ENCODE assay signal across 1 cellular context in genomic region chr13:31167490-31167889, GRCh38.
A peak's percentile ranks its signal among the peaks of the same experiment; 100 is the strongest.
TF ChIP-seq lines count a peak whose summit lies in the region.

No MANE protein-coding gene starts in this region.

TF ChIP-seq in GM12878, 131 proteins besides CTCF, POLR2A, EP300 and RAD21 (continued from another document):
- TF ChIP-seq ZBTB33 (IDR thresholded peaks at IDR 0.05) (no peak), BCLAF1 (IDR thresholded peaks at IDR 0.05) (no peak), IKZF2 (IDR thresholded peaks at IDR 0.05) (peak; percentile 79 to 89), RFX5 (IDR thresholded peaks at IDR 0.05; ENCODE audit: low read depth, low read length) (no peak), HDGF (IDR thresholded peaks at IDR 0.05) (no peak), ATF3 (IDR thresholded peaks at IDR 0.05; ENCODE audit: borderline replicate concordance, extremely low read depth, low read depth, low read length) (no peak), PAX8 (IDR thresholded peaks at IDR 0.05) (no peak), ZBED1 (IDR thresholded peaks at IDR 0.05; ENCODE audit: borderline replicate concordance) (no peak), ETV6 (conservative IDR thresholded peaks at IDR 0.05 in 1 of 2, IDR thresholded peaks at IDR 0.05 in 1 of 2; ENCODE audit: borderline replicate concordance in 1 of 2, low read depth in 1 of 2) (no peak), BHLHE40 (IDR thresholded peaks at IDR 0.05; ENCODE audit: borderline replicate concordance in 1 of 2, low read depth in 2 of 2, low read length in 1 of 2) (no peak), BCL3 (IDR thresholded peaks at IDR 0.05; ENCODE audit: borderline replicate concordance, insufficient read depth, low read depth, low read length, poor library complexity, severe bottlenecking) (no peak), MEF2A (IDR thresholded peaks at IDR 0.05; ENCODE audit: insufficient read depth, low read depth, low read length) (no peak), FOS (IDR thresholded peaks at IDR 0.05; ENCODE audit: borderline replicate concordance, extremely low read depth, insufficient read length) (no peak), GABPA (IDR thresholded peaks at IDR 0.05; ENCODE audit: low read depth) (no peak), HDAC6 (IDR thresholded peaks at IDR 0.05; ENCODE audit: unreplicated experiment) (no peak), RELB (IDR thresholded peaks at IDR 0.05; ENCODE audit: low read depth) (peak; percentile 34; the same call in 1 of the 2 replicates), PBX3 (IDR thresholded peaks at IDR 0.05; ENCODE audit: insufficient replicate concordance, low read depth, low read length) (no peak), CUX1 (IDR thresholded peaks at IDR 0.05; ENCODE audit: insufficient replicate concordance, low read depth, low read length) (peak; percentile 17), SKIL (IDR thresholded peaks at IDR 0.05; ENCODE audit: low read depth, poor library complexity, severe bottlenecking) (no peak), RB1 (IDR thresholded peaks at IDR 0.05; ENCODE audit: borderline replicate concordance) (no peak), BACH1 (IDR thresholded peaks at IDR 0.05; ENCODE audit: borderline replicate concordance) (no peak), FOXM1 (IDR thresholded peaks at IDR 0.05; ENCODE audit: low read depth, low read length) (no peak), SIX5 (IDR thresholded peaks at IDR 0.05; ENCODE audit: low read depth, low read length, severe bottlenecking) (no peak), ZNF217 (IDR thresholded peaks at IDR 0.05) (no peak), RUNX3 (IDR thresholded peaks at IDR 0.05; ENCODE audit: low read length) (peak; percentile 39; the same call in 1 of the 2 replicates), KLF5 (IDR thresholded peaks at IDR 0.05; ENCODE audit: partially characterized antibody) (no peak), RAD51 (IDR thresholded peaks at IDR 0.05) (no peak), IKZF1 (conservative IDR thresholded peaks at IDR 0.05) (peak; percentile 65), ZNF384 (IDR thresholded peaks at IDR 0.05; ENCODE audit: borderline replicate concordance, low read depth, low read length) (no peak), NFYA (IDR thresholded peaks at IDR 0.05; ENCODE audit: borderline replicate concordance, low read depth, low read length) (no peak), RCOR1 (conservative IDR thresholded peaks at IDR 0.05; ENCODE audit: low read depth, low read length) (no peak), KAT2A (conservative IDR thresholded peaks at IDR 0.05; ENCODE audit: control insufficient read depth, low read depth, low read length) (no peak), NR2C2 (IDR thresholded peaks at IDR 0.05; ENCODE audit: borderline replicate concordance, control insufficient read depth, insufficient read length, low read depth) (no peak), ZSCAN29 (IDR thresholded peaks at IDR 0.05) (no peak), USF1 (IDR thresholded peaks at IDR 0.05; ENCODE audit: borderline replicate concordance, extremely low read length, insufficient read depth, low read depth, low read length) (no peak), ATF7 (IDR thresholded peaks at IDR 0.05; ENCODE audit: low read depth) (peak; percentile 67), JUND (IDR thresholded peaks at IDR 0.05; ENCODE audit: low read depth, low read length) (peak; percentile 59; the same call in 1 of the 2 replicates), TARDBP (IDR thresholded peaks at IDR 0.05; ENCODE audit: borderline replicate concordance) (no peak), SRF (IDR thresholded peaks at IDR 0.05; ENCODE audit: low read depth in 2 of 2, low read length in 2 of 2) (no peak), IRF3 (IDR thresholded peaks at IDR 0.05) (no peak), KDM1A (IDR thresholded peaks at IDR 0.05; ENCODE audit: borderline replicate concordance) (no peak), CHD4 (IDR thresholded peaks at IDR 0.05) (no peak), POU2F2 (IDR thresholded peaks at IDR 0.05; ENCODE audit: borderline replicate concordance, low read depth, low read length) (no peak), TBL1XR1 (IDR thresholded peaks at IDR 0.05; ENCODE audit: low read depth, low read length) (no peak), HCFC1 (IDR thresholded peaks at IDR 0.05; ENCODE audit: low read length) (no peak), DPF2 (IDR thresholded peaks at IDR 0.05) (peak; percentile 48; the same call in 1 of the 2 replicates)
